16 cellular contexts compared by ENCODE assay signal in genomic region chr14:82905762-82906161, GRCh38.
DNase-seq lines count a peak whose midpoint lies in the region; ATAC-seq, FAIRE-seq and TF ChIP-seq lines count a peak whose summit lies in the region.
"Had no signal": no experiment of that assay in that cellular context is flagged by ENCODE, and none has a peak within 500 bp of the region (broad histone marks: within the 10 kb centered on the region; RNA-seq: fewer than 3 reads in every experiment).

No MANE protein-coding gene starts in this region.

- TF ChIP-seq CTCF in upper lobe of right lung (IDR thresholded peaks at IDR 0.05), result no peak

- no peak for FAIRE-seq in frontal cortex (lab: Jason Lieb, UNC)
- FAIRE-seq: HepG2 had no signal

- no peaks in the 10 kb centered on the region for H3K36me3 ChIP-seq in upper lobe of right lung
- H3K36me3 ChIP-seq: SJSA1 had no signal

- peak; percentile 54 for ATAC-seq in upper lobe of right lung
- no peak for ATAC-seq in HG02798 (IDR thresholded peaks at IDR 0.05; ENCODE audit: poor library complexity, unreplicated experiment)
- ATAC-seq: HepG2, Panc1 had no signal

- DNase-seq in NCI-H2171 treated with DMSO at 0.1 percent for 48 hours (lab: John Stamatoyannopoulos, UW) (peak; percentile 33), NCI-H2171 (lab: John Stamatoyannopoulos, UW) (no peak), NCI-H2107 treated with DMSO at 0.1 percent for 48 hours (lab: John Stamatoyannopoulos, UW; ENCODE audit: unreplicated experiment) (peak; percentile 92), NCI-H524 treated with DMSO at 0.1 percent for 48 hours (lab: John Stamatoyannopoulos, UW) (peak; percentile 81), upper lobe of right lung (no peak), kidney glomerular epithelial cell (lab: John Stamatoyannopoulos, UW) (no peak), frontal cortex (ENCODE audit: low spot score in 2 of 2) (no peak)
- DNase-seq: GF-D8, HCEC 1CT, KBM-7, NCI-H1417 treated with DMSO at 0.1 percent for 48 hours, NCI-H526 had no signal

- H3K27me3 ChIP-seq in upper lobe of right lung, result no peaks in the 10 kb centered on the region
- H3K27me3 ChIP-seq: SJSA1 had no signal

- no peak overlapping the region for H3K27ac ChIP-seq in upper lobe of right lung
- H3K27ac ChIP-seq: SJSA1 had no signal

- no peaks in the 10 kb centered on the region for H3K4me1 ChIP-seq in upper lobe of right lung
- H3K4me1 ChIP-seq: SJSA1 had no signal

- no peak overlapping the region for H3K4me3 ChIP-seq in upper lobe of right lung
- H3K4me3 ChIP-seq: SJSA1 had no signal

- intact Hi-C loops in upper lobe of right lung (cut with DNase I), result no loop called here

- no peaks in the 10 kb centered on the region for H3K9me3 ChIP-seq in upper lobe of right lung
- H3K9me3 ChIP-seq: SJSA1 had no signal

Comparison
In these comparisons a context has a peak if more than half of its experiments do, and no peak if none do; other contexts are left out.
1. DNase-seq: peak in NCI-H2171 treated with DMSO at 0.1 percent for 48 hours (single experiment), NCI-H2107 treated with DMSO at 0.1 percent for 48 hours (single experiment) and NCI-H524 treated with DMSO at 0.1 percent for 48 hours (single experiment); none in NCI-H2171 (single experiment), upper lobe of right lung (single experiment), kidney glomerular epithelial cell (single experiment) and frontal cortex (0 of 2).